1 cellular context compared by ENCODE assay signal in genomic region chr17:65225061-65225460, GRCh38.
TF ChIP-seq lines count a peak whose summit lies in the region.

No MANE protein-coding gene starts in this region.

TF ChIP-seq in H1, 55 proteins besides CTCF, POLR2A, EP300 and RAD21 (continued from another document):
- TF ChIP-seq, protein P1, sequence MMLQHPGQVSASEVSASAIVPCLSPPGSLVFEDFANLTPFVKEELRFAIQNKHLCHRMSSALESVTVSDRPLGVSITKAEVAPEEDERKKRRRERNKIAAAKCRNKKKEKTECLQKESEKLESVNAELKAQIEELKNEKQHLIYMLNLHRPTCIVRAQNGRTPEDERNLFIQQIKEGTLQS (IDR thresholded peaks at IDR 0.05; ENCODE audit: insufficient read depth, low read depth, low read length): no peak
- no peak for TF ChIP-seq CBX8 (IDR thresholded peaks at IDR 0.05; ENCODE audit: borderline replicate concordance, low read depth, low read length)
- TF ChIP-seq JUN (IDR thresholded peaks at IDR 0.05; ENCODE audit: low read depth, low read length): no peak
- TF ChIP-seq HDAC2 (IDR thresholded peaks at IDR 0.05; ENCODE audit: borderline replicate concordance in 1 of 2, low read depth in 2 of 2, low read length in 2 of 2): no peak
- TF ChIP-seq CREB1 (IDR thresholded peaks at IDR 0.05): no peak
- no peak for TF ChIP-seq POU5F1 (IDR thresholded peaks at IDR 0.05; ENCODE audit: low read depth, low read length)
- TF ChIP-seq TBP (IDR thresholded peaks at IDR 0.05; ENCODE audit: low read depth, low read length): no peak
- no peak for TF ChIP-seq NRF1 (IDR thresholded peaks at IDR 0.05; ENCODE audit: low read depth, low read length)
- TF ChIP-seq SP1 (IDR thresholded peaks at IDR 0.05; ENCODE audit: low read depth, low read length): no peak
- no peak for TF ChIP-seq RFX5 (IDR thresholded peaks at IDR 0.05; ENCODE audit: borderline replicate concordance, low read depth, low read length)
- TF ChIP-seq KDM1A (IDR thresholded peaks at IDR 0.05; ENCODE audit: borderline replicate concordance, low read length): no peak
- no peak for TF ChIP-seq RNF2 (IDR thresholded peaks at IDR 0.05; ENCODE audit: borderline replicate concordance, low read depth, low read length, missing control alignments, poor library complexity, severe bottlenecking)
